18 cellular contexts compared by ENCODE assay signal in the genomic region with DNA sequence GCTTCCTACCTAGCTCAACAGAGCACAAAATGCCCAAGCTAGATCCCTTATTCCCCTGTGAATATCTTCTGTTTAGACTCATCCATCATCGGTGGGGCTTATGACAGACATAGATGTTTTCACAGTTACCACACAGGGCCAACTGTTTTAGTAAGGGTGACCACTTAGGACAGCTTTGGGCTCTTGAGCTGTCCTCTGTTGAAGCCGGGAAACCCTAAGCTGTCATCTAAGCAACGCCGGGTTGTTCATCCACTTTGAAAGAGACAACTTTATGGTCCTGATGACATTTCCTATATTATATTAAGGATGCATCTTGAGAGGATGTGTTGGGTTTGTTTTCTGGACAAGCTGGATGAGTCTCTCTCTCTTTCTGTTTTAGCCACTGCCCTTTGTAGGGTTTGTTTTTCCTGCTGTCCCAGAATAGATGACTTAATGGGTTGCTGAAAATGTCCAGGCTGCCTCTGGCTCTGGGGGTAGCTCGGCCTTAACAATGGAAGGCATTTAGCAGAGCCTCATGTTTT.
DNase-seq lines count a peak whose midpoint lies in the region; ATAC-seq and TF ChIP-seq lines count a peak whose summit lies in the region.
"Had no signal": no experiment of that assay in that cellular context is flagged by ENCODE, and none has a peak within 500 bp of the region (broad histone marks: within the 10 kb centered on the region; RNA-seq: fewer than 3 reads in every experiment).

No MANE protein-coding gene starts in this region.

- H3K36me3 ChIP-seq in SJCRH30 (no peaks in the 10 kb centered on the region), sigmoid colon (no peaks in the 10 kb centered on the region), upper lobe of right lung (no peaks in the 10 kb centered on the region)

- H3K9me3 ChIP-seq in SJCRH30 (replicated peaks), result no peaks in the 10 kb centered on the region
- H3K9me3 ChIP-seq in sigmoid colon, result no peaks in the 10 kb centered on the region
- H3K9me3 ChIP-seq in upper lobe of right lung, result no peaks in the 10 kb centered on the region

- H3K4me3 ChIP-seq in SJCRH30, result peak overlapping the region; percentile 2; the same call in 1 of the 2 replicates
- H3K4me3 ChIP-seq in sigmoid colon, result no peak overlapping the region
- no peak overlapping the region for H3K4me3 ChIP-seq in upper lobe of right lung
- H3K4me3 ChIP-seq: GM23248, hepatocyte had no signal

- intact Hi-C loops in sigmoid colon (cut with DNase I), result no loop called here
- intact Hi-C loops in upper lobe of right lung (cut with DNase I), result no loop called here

- TF ChIP-seq POLR2A in sigmoid colon (IDR thresholded peaks at IDR 0.05), result no peak

- WGBS in sigmoid colon, 2 donors, result 59 to 83% methylated on average over 5 of the region's 5 CpGs

- peak; percentile 54 to 75 for DNase-seq in SJCRH30
- DNase-seq in medulla oblongata (ENCODE audit: extremely low spot score), result peak; percentile 58
- DNase-seq in sigmoid colon, result no peak
- no peak for DNase-seq in upper lobe of right lung
- no peak for DNase-seq in activated gamma-delta T cell (lab: John Stamatoyannopoulos, UW)
- DNase-seq: activated CD4-positive, alpha-beta T cell treated with anti-CD3 and anti-CD28 coated beads, Interleukin-2, amount 10 ng/mL, durations not matched to agents 7 days and 5 days; activated naive CD4-positive, alpha-beta T cell treated with anti-CD3 and anti-CD28 coated beads for 36 hours; DMS79 treated with DMSO at 0.1 percent for 48 hours; GM23248; NCI-H187 treated with DMSO at 0.1 percent for 48 hours; NCI-H226; NK-92 treated with Interleukin-12 subunit alpha and Interleukin-12 subunit beta, amount 100 ng/mL, for 24 hours; stimulated activated CD4-positive, alpha-beta T cell treated with anti-CD3 and anti-CD28 coated beads, Interleukin-2, amount 100 ng/mL, for 48 hours; T-cell had no signal

- no peak for TF ChIP-seq EP300 in sigmoid colon (IDR thresholded peaks at IDR 0.05)

- H3K27me3 ChIP-seq in SJCRH30, result no peaks in the 10 kb centered on the region
- H3K27me3 ChIP-seq in sigmoid colon, result no peaks in the 10 kb centered on the region
- H3K27me3 ChIP-seq in upper lobe of right lung, result no peaks in the 10 kb centered on the region
- H3K27me3 ChIP-seq: hepatocyte had no signal

- ATAC-seq in HG02970 (IDR thresholded peaks at IDR 0.05; ENCODE audit: low FRiP score, unreplicated experiment) (no peak), upper lobe of right lung (no peak), HG03432 (IDR thresholded peaks at IDR 0.05; ENCODE audit: unreplicated experiment) (no peak)
- ATAC-seq: T-cell had no signal

- peak overlapping the region; percentile 51 for H3K27ac ChIP-seq in SJCRH30
- H3K27ac ChIP-seq in cingulate gyrus (ENCODE audit: low read depth, low read length), result peak overlapping the region; percentile 91
- H3K27ac ChIP-seq in sigmoid colon, result peak overlapping the region in 3 of 4 donors; percentile 26 to 69 (median 61)
- H3K27ac ChIP-seq in upper lobe of right lung, result no peak overlapping the region
- H3K27ac ChIP-seq: GM23248, hepatocyte had no signal

- no peak for TF ChIP-seq CTCF in sigmoid colon (IDR thresholded peaks at IDR 0.05)
- no peak for TF ChIP-seq CTCF in upper lobe of right lung (IDR thresholded peaks at IDR 0.05)

- H3K4me1 ChIP-seq in SJCRH30 (peaks cover 34% of the 10 kb centered on the region), sigmoid colon (peaks cover 0 to 43% (median 35%) of the 10 kb centered on the region in 4 donors), upper lobe of right lung (no peaks in the 10 kb centered on the region)

Comparison
In these comparisons a context has a peak if more than half of its experiments do, and no peak if none do; other contexts are left out.
1. DNase-seq: peak in SJCRH30 (2 of 2) and medulla oblongata (single experiment); none in sigmoid colon (single experiment), upper lobe of right lung (single experiment) and activated gamma-delta T cell (single experiment).